In the genomic region with DNA sequence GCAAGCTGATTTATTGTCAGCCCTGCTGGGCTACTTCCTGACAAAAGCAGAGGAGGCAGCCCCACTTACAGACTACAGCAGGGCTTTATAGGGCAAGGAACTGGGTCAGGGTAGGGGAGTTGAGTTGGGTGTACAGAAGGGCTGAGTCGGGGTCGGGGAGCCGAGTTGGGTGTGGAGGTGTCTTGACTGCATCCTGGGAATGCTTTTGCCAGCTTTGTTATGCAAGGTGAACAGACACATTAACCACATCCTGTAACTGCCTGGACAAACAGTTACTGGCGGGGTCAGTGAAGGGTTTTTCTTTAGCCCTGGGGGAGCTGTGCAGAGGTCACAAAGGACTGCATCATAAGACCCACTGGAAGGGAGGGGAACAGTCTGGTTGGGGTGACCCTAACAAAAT, we compare ENCODE assay signal across 1 cellular context.
TF ChIP-seq lines count a peak whose summit lies in the region.

No MANE protein-coding gene starts in this region.

TF ChIP-seq in endothelial cell of umbilical vein, 7 proteins besides CTCF, POLR2A, EP300 and RAD21 (continued from another document):
- no peak for TF ChIP-seq FOS (IDR thresholded peaks at IDR 0.05; ENCODE audit: borderline replicate concordance, insufficient read depth, low read length)
- TF ChIP-seq EZH2 (IDR thresholded peaks at IDR 0.05; ENCODE audit: borderline replicate concordance, low read depth, low read length, severe bottlenecking): no peak
- no peak for TF ChIP-seq GATA2 (IDR thresholded peaks at IDR 0.05; ENCODE audit: insufficient read depth, insufficient read length, low read depth, low read length)
- TF ChIP-seq POLR2AphosphoS5 (IDR thresholded peaks at IDR 0.05; ENCODE audit: insufficient read depth, low read depth, low read length): no peak
- no peak for TF ChIP-seq MYC (IDR thresholded peaks at IDR 0.05; ENCODE audit: low read depth, low read length)
